ENCODE assay signal across 7 cellular contexts in genomic region chr4:13577660-13578059, GRCh38. TPM values are rescaled to one million over a fixed set of nuclear protein-coding genes. Genes with fewer than 3 reads are reported as not detected.
"Had no signal": no experiment of that assay in that cellular context is flagged by ENCODE, and none has a peak within 500 bp of the region (broad histone marks: within the 10 kb centered on the region; RNA-seq: fewer than 3 reads in every experiment).

No MANE protein-coding gene starts in this region.

- H3K4me2 ChIP-seq: KMS-11 had no signal

- H3K9me3 Mint-ChIP-seq: IgD-negative memory B cell had no signal

- H3K4me1 Mint-ChIP-seq: IgD-negative memory B cell had no signal

- H3K4me3 Mint-ChIP-seq: IgD-negative memory B cell had no signal

- H3K27me3 Mint-ChIP-seq: IgD-negative memory B cell had no signal

- H3K27ac ChIP-seq: HL-60, KMS-11 had no signal

- FAIRE-seq: HTR-8/SVneo had no signal

- H3K9ac ChIP-seq: KMS-11 had no signal

- H3K27ac Mint-ChIP-seq: IgD-negative memory B cell had no signal

- DNase-seq: Karpas-422, KBM-7, KG1 had no signal

RNA-seq across cellular contexts. Expression of gene NKX3-2, which starts 33.4 kb away (rescaled TPM):
- polyA plus RNA-seq: IgD-negative memory B cell had no signal
